ENCODE assay signal across 37 cellular contexts in genomic region chr12:108410689-108411088, GRCh38.
"Had no signal": no experiment of that assay in that cellular context is flagged by ENCODE, and none has a peak within 500 bp of the region (broad histone marks: within the 10 kb centered on the region; RNA-seq: fewer than 3 reads in every experiment).

No MANE protein-coding gene starts in this region.

- DNase-seq: activated effector memory CD4-positive, alpha-beta T cell treated with anti-CD3 and anti-CD28 coated beads, Interleukin-2, amount 50 U/mL, for 16 hours; activated effector memory CD4-positive, alpha-beta T cell treated with Interleukin-2 at 50 U/mL for 16 hours; activated gamma-delta T cell; activated gamma-delta T cell treated with Interleukin-2 at 50 U/mL for 16 hours; activated naive CD4-positive, alpha-beta T cell; activated naive CD4-positive, alpha-beta T cell treated with anti-CD3 and anti-CD28 coated beads for 36 hours; activated naive CD4-positive, alpha-beta T cell treated with anti-CD3 and anti-CD28 coated beads, Interleukin-2, amount 10 ng/mL, durations not matched to agents 7 days and 5 days; activated naive CD4-positive, alpha-beta T cell treated with anti-CD3 and anti-CD28 coated beads, Interleukin-2, amount 50 U/mL, for 16 hours; activated naive CD4-positive, alpha-beta T cell treated with Interleukin-2 at 50 U/mL for 16 hours; activated naive CD8-positive, alpha-beta T cell treated with anti-CD3 and anti-CD28 coated beads for 36 hours; activated naive CD8-positive, alpha-beta T cell treated with anti-CD3 and anti-CD28 coated beads, Interleukin-2, amount 10 ng/mL, durations not matched to agents 7 days and 5 days; activated naive CD8-positive, alpha-beta T cell treated with anti-CD3 and anti-CD28 coated beads, Interleukin-2, amount 50 U/mL, for 24 hours; activated T-cell treated with anti-CD3 and anti-CD28 coated beads, Interleukin-2, amount 50 U/mL, for 1 hour; activated T-cell treated with anti-CD3 and anti-CD28 coated beads, Interleukin-2, amount 50 U/mL, for 24 hours; activated T-cell treated with anti-CD3 and anti-CD28 coated beads, Interleukin-2, amount 50 U/mL, for 4 hours; activated T-cell treated with anti-CD3 and anti-CD28 coated beads, Interleukin-2, amount 50 U/mL, for 48 hours; activated T-cell treated with anti-CD3 and anti-CD28 coated beads, Interleukin-2, amount 50 U/mL, for 72 hours; adrenal gland; amniotic stem cell; amygdala; anterior cingulate cortex; aorta; body of pancreas; brain microvascular endothelial cell; central memory CD4-positive, alpha-beta T cell; cerebellar nuclear complex had no signal

- H3K27ac Mint-ChIP-seq: activated naive CD4-positive, alpha-beta T cell treated with anti-CD3 and anti-CD28 coated beads for 36 hours; activated naive CD4-positive, alpha-beta T cell treated with anti-CD3 and anti-CD28 coated beads, Interleukin-2, amount 10 ng/mL, durations not matched to agents 7 days and 5 days; activated naive CD4-positive, alpha-beta T cell treated with anti-CD3 and anti-CD28 coated beads, Interleukin-2, amount 50 U/mL, for 24 hours; activated naive CD4-positive, alpha-beta T cell treated with anti-CD3 and anti-CD28 coated beads, Interleukin-2, amount 50 U/mL, for 72 hours; activated naive CD8-positive, alpha-beta T cell; activated naive CD8-positive, alpha-beta T cell treated with anti-CD3 and anti-CD28 coated beads for 36 hours; activated naive CD8-positive, alpha-beta T cell treated with anti-CD3 and anti-CD28 coated beads, Interleukin-2, amount 10 ng/mL, durations not matched to agents 7 days and 5 days; activated naive CD8-positive, alpha-beta T cell treated with anti-CD3 and anti-CD28 coated beads, Interleukin-2, amount 50 U/mL, for 24 hours; activated T-cell treated with anti-CD3 and anti-CD28 coated beads, Interleukin-2, amount 50 U/mL, for 24 hours; activated T-cell treated with anti-CD3 and anti-CD28 coated beads, Interleukin-2, amount 50 U/mL, for 72 hours; activated T-helper 1 cell treated with anti-CD3 and anti-CD28 coated beads, Interleukin-12 subunit alpha, Interleukin-12 subunit beta, Interleukin-2, Interleukin-4 antibody, amounts not matched to agents 30 ng/mL and 10 ng/mL and 1 ng/mL, durations not matched to agents 14 hours and 24 hours and 36 hours; activated T-helper 17 cell treated with anti-CD3 and anti-CD28 coated beads, Interleukin-2, amount 50 U/mL, for 72 hours; activated T-helper 2 cell treated with anti-CD3 and anti-CD28 coated beads, Interferon-gamma antibody, Interleukin-2, Interleukin-4, amounts not matched to agents 10 μg/mL and 5 μg/mL and 100 μg/mL, durations not matched to agents 14 hours and 24 hours and 36 hours had no signal

- H3K27me3 ChIP-seq: ascending aorta, body of pancreas, brain microvascular endothelial cell, breast epithelium, cardiac muscle cell had no signal

- H3K36me3 Mint-ChIP-seq: activated naive CD4-positive, alpha-beta T cell treated with anti-CD3 and anti-CD28 coated beads, Interleukin-2, amount 10 ng/mL, durations not matched to agents 7 days and 5 days; activated naive CD4-positive, alpha-beta T cell treated with anti-CD3 and anti-CD28 coated beads, Interleukin-2, amount 50 U/mL, for 24 hours; activated naive CD8-positive, alpha-beta T cell; activated naive CD8-positive, alpha-beta T cell treated with anti-CD3 and anti-CD28 coated beads for 36 hours; activated naive CD8-positive, alpha-beta T cell treated with anti-CD3 and anti-CD28 coated beads, Interleukin-2, amount 10 ng/mL, durations not matched to agents 7 days and 5 days; brain had no signal

- H3K4me3 Mint-ChIP-seq: activated naive CD4-positive, alpha-beta T cell treated with anti-CD3 and anti-CD28 coated beads for 36 hours; activated naive CD4-positive, alpha-beta T cell treated with anti-CD3 and anti-CD28 coated beads, Interleukin-2, amount 10 ng/mL, durations not matched to agents 7 days and 5 days; activated naive CD4-positive, alpha-beta T cell treated with anti-CD3 and anti-CD28 coated beads, Interleukin-2, amount 50 U/mL, for 24 hours; activated naive CD8-positive, alpha-beta T cell; activated naive CD8-positive, alpha-beta T cell treated with anti-CD3 and anti-CD28 coated beads for 36 hours; activated naive CD8-positive, alpha-beta T cell treated with anti-CD3 and anti-CD28 coated beads, Interleukin-2, amount 10 ng/mL, durations not matched to agents 7 days and 5 days; activated naive CD8-positive, alpha-beta T cell treated with anti-CD3 and anti-CD28 coated beads, Interleukin-2, amount 50 U/mL, for 24 hours; activated T-cell treated with anti-CD3 and anti-CD28 coated beads, Interleukin-2, amount 50 U/mL, for 24 hours; activated T-cell treated with anti-CD3 and anti-CD28 coated beads, Interleukin-2, amount 50 U/mL, for 4 hours; activated T-cell treated with anti-CD3 and anti-CD28 coated beads, Interleukin-2, amount 50 U/mL, for 72 hours; activated T-helper 1 cell treated with anti-CD3 and anti-CD28 coated beads, Interleukin-12 subunit alpha, Interleukin-12 subunit beta, Interleukin-2, Interleukin-4 antibody, amounts not matched to agents 30 ng/mL and 10 ng/mL and 1 ng/mL, durations not matched to agents 14 hours and 24 hours and 36 hours; activated T-helper 17 cell treated with anti-CD3 and anti-CD28 coated beads, Interleukin-2, amount 50 U/mL, for 72 hours; brain; central memory CD8-positive, alpha-beta T cell had no signal

- H3K4me1 ChIP-seq: adrenal gland, ascending aorta, body of pancreas, breast epithelium had no signal

- H3K4me1 Mint-ChIP-seq: activated naive CD4-positive, alpha-beta T cell treated with anti-CD3 and anti-CD28 coated beads, Interleukin-2, amount 10 ng/mL, durations not matched to agents 7 days and 5 days; activated naive CD4-positive, alpha-beta T cell treated with anti-CD3 and anti-CD28 coated beads, Interleukin-2, amount 50 U/mL, for 24 hours; activated naive CD8-positive, alpha-beta T cell treated with anti-CD3 and anti-CD28 coated beads for 36 hours; activated naive CD8-positive, alpha-beta T cell treated with anti-CD3 and anti-CD28 coated beads, Interleukin-2, amount 10 ng/mL, durations not matched to agents 7 days and 5 days; activated naive CD8-positive, alpha-beta T cell treated with anti-CD3 and anti-CD28 coated beads, Interleukin-2, amount 50 U/mL, for 24 hours; activated T-helper 17 cell treated with anti-CD3 and anti-CD28 coated beads, Interleukin-2, amount 50 U/mL, for 72 hours; central memory CD8-positive, alpha-beta T cell had no signal

- H3K36me3 ChIP-seq: adrenal gland, ascending aorta, brain microvascular endothelial cell, breast epithelium, cardiac muscle cell had no signal

- H3K9me3 ChIP-seq: adrenal gland, body of pancreas had no signal

- H3K4me3 ChIP-seq: adrenal gland, ascending aorta, body of pancreas, breast epithelium, cardiac muscle cell had no signal

- H3K27ac ChIP-seq: adrenal gland, ascending aorta, body of pancreas, brain microvascular endothelial cell, breast epithelium, cardiac muscle cell had no signal

- ATAC-seq: activated naive CD4-positive, alpha-beta T cell treated with anti-CD3 and anti-CD28 coated beads, Interleukin-2, amount 50 U/mL, for 72 hours; activated naive CD8-positive, alpha-beta T cell treated with anti-CD3 and anti-CD28 coated beads, Interleukin-2, amount 50 U/mL, for 24 hours; activated T-cell treated with anti-CD3 and anti-CD28 coated beads, Interleukin-2, amount 50 U/mL, for 4 hours; activated T-cell treated with anti-CD3 and anti-CD28 coated beads, Interleukin-2, amount 50 U/mL, for 72 hours; activated T-helper 17 cell treated with anti-CD3 and anti-CD28 coated beads, Interleukin-2, amount 50 U/mL, for 72 hours; body of pancreas had no signal

- H3K9me3 Mint-ChIP-seq: activated naive CD4-positive, alpha-beta T cell treated with anti-CD3 and anti-CD28 coated beads, Interleukin-2, amount 10 ng/mL, durations not matched to agents 7 days and 5 days had no signal
